In genomic region chr9:95197692-95198271, GRCh38 we compare ENCODE assay signal across 11 cellular contexts.
DNase-seq lines count a peak whose midpoint lies in the region; ATAC-seq and TF ChIP-seq lines count a peak whose summit lies in the region.
"Had no signal": no experiment of that assay in that cellular context is flagged by ENCODE, and none has a peak within 500 bp of the region (broad histone marks: within the 10 kb centered on the region; RNA-seq: fewer than 3 reads in every experiment).

No MANE protein-coding gene starts in this region.

- no peaks in the 10 kb centered on the region for H3K9me3 ChIP-seq in osteoblast (ENCODE audit: low read depth, low read length)

- in situ Hi-C loops in Caki2 (cut with HindIII; ENCODE audit: low pct_unique_long_range_greater_than_20kb, low sequenced_read_pairs): no loop called here

- H3K79me2 ChIP-seq in osteoblast (ENCODE audit: insufficient read depth, low read length): no peaks in the 10 kb centered on the region

- H3K4me3 ChIP-seq in choroid plexus epithelial cell (ENCODE audit: low read depth, low read length): no peak overlapping the region
- no peak overlapping the region for H3K4me3 ChIP-seq in osteoblast (ENCODE audit: insufficient read depth, low read length)

- peak overlapping the region; percentile 74 for H3K27ac ChIP-seq in osteoblast (ENCODE audit: low read depth, low read length)
- H3K27ac ChIP-seq: KMS-11 had no signal

- H3K4me2 ChIP-seq in osteoblast (ENCODE audit: insufficient read depth, low read length): peak overlapping the region; percentile 57
- H3K4me2 ChIP-seq: KMS-11 had no signal

- no peaks in the 10 kb centered on the region for H4K20me1 ChIP-seq in osteoblast (ENCODE audit: insufficient read depth, low read length)

- intact Hi-C loops in posterior cingulate gyrus (cut with DNase I): no loop called here

- no peaks in the 10 kb centered on the region for H3K27me3 ChIP-seq in osteoblast (ENCODE audit: insufficient read depth, low read length)

- DNase-seq in Caki2 (ENCODE audit: low read depth) (peak; percentile 4), M059J (ENCODE audit: low read depth) (peak; percentile 49), choroid plexus epithelial cell (ENCODE audit: low read depth) (peak; percentile 62), osteoblast (ENCODE audit: insufficient read length, low spot score, missing footprints) (peak; percentile 66), posterior cingulate gyrus (no peak), activated gamma-delta T cell (lab: John Stamatoyannopoulos, UW) (no peak)
- DNase-seq: Calu3 had no signal

- TF ChIP-seq CTCF in choroid plexus epithelial cell (conservative IDR thresholded peaks at IDR 0.05; ENCODE audit: low read depth, low read length) (no peak), osteoblast (IDR thresholded peaks at IDR 0.05; ENCODE audit: extremely low read depth, low read depth, low read length) (no peak)

- H2AFZ ChIP-seq in osteoblast (ENCODE audit: low read length): no peak overlapping the region

- H3K4me1 ChIP-seq in osteoblast (ENCODE audit: insufficient read depth, low read length): peaks cover 18% of the 10 kb centered on the region

- no peak for ATAC-seq in HG03280 (IDR thresholded peaks at IDR 0.05; ENCODE audit: unreplicated experiment)
- no peak for ATAC-seq in GM19023 (IDR thresholded peaks at IDR 0.05; ENCODE audit: unreplicated experiment)
- ATAC-seq: natural killer cell treated with Interleukin-12 subunit alpha and Interleukin-12 subunit beta and Interleukin-15 and Interleukin-18, amount 100 ng/mL, for 72 hours had no signal

- H3K36me3 ChIP-seq in osteoblast (ENCODE audit: insufficient read depth, low read length): no peaks in the 10 kb centered on the region

Comparison
In these comparisons a context has a peak if more than half of its experiments do, and no peak if none do; other contexts are left out.
1. DNase-seq: peak in Caki2 (single experiment), M059J (single experiment), choroid plexus epithelial cell (single experiment) and osteoblast (single experiment); none in posterior cingulate gyrus (0 of 10) and activated gamma-delta T cell (single experiment).